Comparison of ENCODE assay signal across 33 cellular contexts in genomic region chr16:66617010-66617434, GRCh38. TPM values are rescaled to one million over a fixed set of nuclear protein-coding genes. Genes with fewer than 3 reads are reported as not detected.
A peak's percentile ranks its signal among the peaks of the same experiment; 100 is the strongest.
DNase-seq lines count a peak whose midpoint lies in the region; ATAC-seq, FAIRE-seq and TF ChIP-seq lines count a peak whose summit lies in the region.
"Had no signal": no experiment of that assay in that cellular context is flagged by ENCODE, and none has a peak within 500 bp of the region (broad histone marks: within the 10 kb centered on the region; RNA-seq: fewer than 3 reads in every experiment).

No MANE protein-coding gene starts in this region.

- no peak for TF ChIP-seq CTCF in astrocyte (IDR thresholded peaks at IDR 0.05; ENCODE audit: insufficient read depth, low read depth, low read length)
- TF ChIP-seq CTCF in parathyroid adenoma (IDR thresholded peaks at IDR 0.05), result no peak

- peaks cover 66% of the 10 kb centered on the region for H3K36me3 ChIP-seq in HUES48 (ENCODE audit: control insufficient read depth, insufficient read depth, low read length)
- H3K36me3 ChIP-seq in astrocyte (ENCODE audit: insufficient read depth, low read length), result peaks cover 9% of the 10 kb centered on the region
- no peaks in the 10 kb centered on the region for H3K36me3 ChIP-seq in parathyroid adenoma (ENCODE audit: control insufficient read depth, insufficient read depth, low read length)

- H3K4me1 ChIP-seq in HUES48 (ENCODE audit: control insufficient read depth, insufficient read depth, low read length), result peaks cover 33% of the 10 kb centered on the region
- peaks cover 44% of the 10 kb centered on the region for H3K4me1 ChIP-seq in astrocyte (ENCODE audit: insufficient read depth, low read length)
- H3K4me1 ChIP-seq in parathyroid adenoma, result peaks cover 29% of the 10 kb centered on the region
- H3K4me1 ChIP-seq: Caco-2 had no signal

- no peaks in the 10 kb centered on the region for H3K27me3 ChIP-seq in HUES48 (ENCODE audit: control insufficient read depth, insufficient read depth, low read length)
- no peaks in the 10 kb centered on the region for H3K27me3 ChIP-seq in astrocyte (ENCODE audit: insufficient read depth, low read length)
- no peaks in the 10 kb centered on the region for H3K27me3 ChIP-seq in parathyroid adenoma (ENCODE audit: control insufficient read depth, insufficient read depth, low read length)
- H3K27me3 ChIP-seq: suprapubic skin, upper lobe of left lung had no signal

- DNase-seq in astrocyte (ENCODE audit: low read depth), result peak; percentile 35
- DNase-seq in left lobe of liver (ENCODE audit: low spot score), result no peak
- no peak for DNase-seq in iPS-NIHi7 (ENCODE audit: extremely low spot score)
- no peak for DNase-seq in NCI-H526 treated with DMSO at 0.1 percent for 48 hours (lab: John Stamatoyannopoulos, UW)
- DNase-seq: activated CD4-positive, CD25-positive, alpha-beta regulatory T cell treated with anti-CD3 and anti-CD28 coated beads, Interleukin-2, amount 50 U/mL, for 72 hours; activated CD8-positive, alpha-beta T cell treated with anti-CD3 and anti-CD28 coated beads, Interleukin-2, amount 10 ng/mL, durations not matched to agents 7 days and 5 days; amygdala; C1 segment of cervical spinal cord; Caco-2; DMS79; effector memory CD8-positive, alpha-beta T cell; HFFc6; kidney; naive thymus-derived CD4-positive, alpha-beta T cell; NCI-H1417 treated with DMSO at 0.1 percent for 48 hours; NCI-H2081; NCI-H226; NCI-H69; occipital lobe; stimulated activated naive CD4-positive, alpha-beta T cell; upper lobe of left lung had no signal

- H3K79me2 ChIP-seq in astrocyte (ENCODE audit: insufficient read depth, low read length), result no peaks in the 10 kb centered on the region
- H3K79me2 ChIP-seq in parathyroid adenoma, result peaks cover 16% of the 10 kb centered on the region

- peaks cover 23% of the 10 kb centered on the region for H3K36me3 Mint-ChIP-seq in astrocyte (ENCODE audit: low read depth, unreplicated experiment)
- H3K36me3 Mint-ChIP-seq: activated naive CD4-positive, alpha-beta T cell treated with anti-CD3 and anti-CD28 coated beads, Interleukin-2, amount 50 U/mL, for 24 hours; naive thymus-derived CD4-positive, alpha-beta T cell had no signal

- peaks cover 8% of the 10 kb centered on the region for H4K20me1 ChIP-seq in astrocyte (ENCODE audit: insufficient read depth, low read length)

- peak overlapping the region; percentile 19 for H3K27ac Mint-ChIP-seq in astrocyte (ENCODE audit: unreplicated experiment)
- H3K27ac Mint-ChIP-seq: activated CD8-positive, alpha-beta T cell treated with anti-CD3 and anti-CD28 coated beads, Interleukin-2, amount 10 ng/mL, durations not matched to agents 7 days and 5 days; activated naive CD4-positive, alpha-beta T cell treated with anti-CD3 and anti-CD28 coated beads, Interleukin-2, amount 50 U/mL, for 24 hours; activated T-helper 2 cell treated with anti-CD3 and anti-CD28 coated beads, Interferon-gamma antibody, Interleukin-2, Interleukin-4, amounts not matched to agents 10 μg/mL and 5 μg/mL and 100 μg/mL, durations not matched to agents 14 hours and 24 hours and 36 hours; HFFc6 had no signal

- H3K27ac ChIP-seq in HUES48 (ENCODE audit: low read depth, low read length) (peak overlapping the region; percentile 86), astrocyte (ENCODE audit: low read depth, low read length) (no peak overlapping the region), parathyroid adenoma (peak overlapping the region; percentile 66)
- H3K27ac ChIP-seq: coronary artery, suprapubic skin, upper lobe of left lung had no signal

- H3K4me3 ChIP-seq in HUES48 (ENCODE audit: low read depth, low read length) (0 out of 2 replicates have a peak overlapping the region, but pooled peaks have one; percentile 14), astrocyte (ENCODE audit: insufficient read depth, low read depth, low read length) (no peak overlapping the region), parathyroid adenoma (ENCODE audit: low read depth, low read length) (no peak overlapping the region)
- H3K4me3 ChIP-seq: coronary artery, PC-9, suprapubic skin, upper lobe of left lung had no signal

- no peak overlapping the region for H3K4me3 Mint-ChIP-seq in astrocyte (ENCODE audit: unreplicated experiment)
- H3K4me3 Mint-ChIP-seq: activated CD8-positive, alpha-beta T cell treated with anti-CD3 and anti-CD28 coated beads, Interleukin-2, amount 10 ng/mL, durations not matched to agents 7 days and 5 days; activated naive CD4-positive, alpha-beta T cell treated with anti-CD3 and anti-CD28 coated beads, Interleukin-2, amount 50 U/mL, for 24 hours; effector memory CD8-positive, alpha-beta T cell; HFFc6; naive thymus-derived CD4-positive, alpha-beta T cell had no signal

- H3K27me3 Mint-ChIP-seq in astrocyte (ENCODE audit: low read depth, unreplicated experiment), result no peaks in the 10 kb centered on the region
- H3K27me3 Mint-ChIP-seq: activated naive CD4-positive, alpha-beta T cell treated with anti-CD3 and anti-CD28 coated beads, Interleukin-2, amount 50 U/mL, for 24 hours; effector memory CD8-positive, alpha-beta T cell; naive thymus-derived CD4-positive, alpha-beta T cell had no signal

- FAIRE-seq in astrocyte (lab: Jason Lieb, UNC), result no peak
- FAIRE-seq: G401.6, HTR-8/SVneo, kidney had no signal

- H3K9me3 ChIP-seq in HUES48 (ENCODE audit: control insufficient read depth, insufficient read depth, low read length) (no peaks in the 10 kb centered on the region), astrocyte (ENCODE audit: insufficient read depth, low read depth, low read length) (no peaks in the 10 kb centered on the region), parathyroid adenoma (ENCODE audit: control insufficient read depth, low read length) (no peaks in the 10 kb centered on the region)
- H3K9me3 ChIP-seq: Caco-2, suprapubic skin, upper lobe of left lung had no signal

- peak overlapping the region; percentile 62 for H3K4me2 ChIP-seq in astrocyte (ENCODE audit: low read length)
- no peak overlapping the region for H3K4me2 ChIP-seq in parathyroid adenoma (ENCODE audit: low read length)

- no peaks in the 10 kb centered on the region for H3K9me3 Mint-ChIP-seq in astrocyte (ENCODE audit: unreplicated experiment)
- H3K9me3 Mint-ChIP-seq: activated naive CD4-positive, alpha-beta T cell treated with anti-CD3 and anti-CD28 coated beads, Interleukin-2, amount 50 U/mL, for 24 hours; activated T-helper 2 cell treated with anti-CD3 and anti-CD28 coated beads, Interferon-gamma antibody, Interleukin-2, Interleukin-4, amounts not matched to agents 10 μg/mL and 5 μg/mL and 100 μg/mL, durations not matched to agents 14 hours and 24 hours and 36 hours; effector memory CD8-positive, alpha-beta T cell; HFFc6; naive thymus-derived CD4-positive, alpha-beta T cell had no signal

- no peak overlapping the region for H2AFZ ChIP-seq in astrocyte (ENCODE audit: low read depth, low read length)
- no peak overlapping the region for H2AFZ ChIP-seq in parathyroid adenoma
- H2AFZ ChIP-seq: PC-9 had no signal

- H3K4me1 Mint-ChIP-seq in astrocyte (ENCODE audit: low read depth, unreplicated experiment), result peaks cover 44% of the 10 kb centered on the region
- H3K4me1 Mint-ChIP-seq: activated naive CD4-positive, alpha-beta T cell treated with anti-CD3 and anti-CD28 coated beads, Interleukin-2, amount 50 U/mL, for 24 hours had no signal

- peak; percentile 85 for ATAC-seq in left lobe of liver
- ATAC-seq in HG03469 (IDR thresholded peaks at IDR 0.05; ENCODE audit: unreplicated experiment), result no peak
- ATAC-seq: activated CD8-positive, alpha-beta T cell treated with anti-CD3 and anti-CD28 coated beads, Interleukin-2, amount 10 ng/mL, durations not matched to agents 7 days and 5 days; effector memory CD8-positive, alpha-beta T cell; naive thymus-derived CD4-positive, alpha-beta T cell; Right ventricle myocardium inferior had no signal

- no peak overlapping the region for H3K9ac ChIP-seq in HUES48 (ENCODE audit: low read depth, low read length)
- H3K9ac ChIP-seq in astrocyte (ENCODE audit: low read length), result peak overlapping the region; percentile 31
- no peak overlapping the region for H3K9ac ChIP-seq in parathyroid adenoma

RNA-seq across cellular contexts. Expression of gene CMTM3, which starts 12.5 kb away (rescaled TPM):
- total RNA-seq in astrocyte (62.0 and 62.4 TPM in 2 replicates), left lobe of liver (2.0 TPM)

RNA-seq across cellular contexts. Expression of gene CMTM2, which starts 37.8 kb away (rescaled TPM):
- total RNA-seq in astrocyte, result not detected in 2 replicates
- total RNA-seq in left lobe of liver, result not detected
- total RNA-seq: Caco-2, fibroblast of villous mesenchyme, HFFc6, occipital lobe, PC-9, suprapubic skin had no signal

RNA-seq across cellular contexts. Expression of gene CMTM1, which starts 50.8 kb away (rescaled TPM):
- 2.7 and 6.4 TPM in 2 replicates for total RNA-seq in astrocyte
- total RNA-seq in left lobe of liver, result 0.98 TPM

Comparison
In these comparisons a context has a peak if more than half of its experiments do, and no peak if none do; other contexts are left out.
1. RNA of gene CMTM3, which starts 12.5 kb away (total RNA-seq): 62.0 to 62.4 TPM in astrocyte; 2.0 TPM in left lobe of liver (single experiment); every median in the first group is over 10 times any median in the second.